Comparison of ENCODE assay signal across 9 cellular contexts in genomic region chr18:13558132-13558531, GRCh38.
DNase-seq lines count a peak whose midpoint lies in the region; TF ChIP-seq lines count a peak whose summit lies in the region.
"Had no signal": no experiment of that assay in that cellular context is flagged by ENCODE, and none has a peak within 500 bp of the region (broad histone marks: within the 10 kb centered on the region; RNA-seq: fewer than 3 reads in every experiment).

No MANE protein-coding gene starts in this region.

- H3K4me3 Mint-ChIP-seq in neural crest cell: no peak overlapping the region
- H3K4me3 Mint-ChIP-seq: CD8-positive, alpha-beta memory T cell had no signal

- H3K4me1 Mint-ChIP-seq in neural crest cell: no peaks in the 10 kb centered on the region

- no peak overlapping the region for H3K27ac Mint-ChIP-seq in neural crest cell (ENCODE audit: unreplicated experiment)

- CTCF ChIA-PET in HEK293T (lab: Yijun Ruan, JAX): interaction anchor here (0.5 to 1.4 kb wide), 6 partner anchors 9 to 437 kb away, joined by 3 to 5 read pairs (median 3); no protein-coding TSS in a partner anchor

- POLR2A ChIA-PET in HEK293T (lab: Yijun Ruan, JAX): interaction anchor here (0.7 kb wide), 1 partner anchor 99 kb away, joined by 3 read pairs; no protein-coding TSS in a partner anchor

- no peaks in the 10 kb centered on the region for H3K9me3 Mint-ChIP-seq in neural crest cell
- H3K9me3 Mint-ChIP-seq: CD8-positive, alpha-beta memory T cell had no signal

- H3K27me3 Mint-ChIP-seq in neural crest cell (ENCODE audit: low read depth): peaks cover 23% of the 10 kb centered on the region
- H3K27me3 Mint-ChIP-seq: CD8-positive, alpha-beta memory T cell had no signal

- DNase-seq in NCI-H146 (lab: John Stamatoyannopoulos, UW) (peak; percentile 48), NCI-H146 treated with DMSO at 0.1 percent for 48 hours (lab: John Stamatoyannopoulos, UW; ENCODE audit: unreplicated experiment) (no peak), HEK293T (ENCODE audit: extremely low spot score) (peak; percentile 54), NCI-H1092 treated with DMSO at 0.1 percent for 48 hours (lab: John Stamatoyannopoulos, UW) (peak; percentile 33), fibroblast of peridontal ligament (ENCODE audit: extremely low read depth) (peak; percentile 5), neural crest cell (ENCODE audit: low read depth, low spot score) (peak; percentile 31)
- DNase-seq in activated CD4-positive, alpha-beta T cell treated with anti-CD3 and anti-CD28 coated beads, Interleukin-2, amount 50 U/mL, for 1 hour: peak; percentile 19
- DNase-seq in effector CD4-positive, alpha-beta T cell: no peak

- peak; percentile 68 for TF ChIP-seq CTCF in neural crest cell (conservative IDR thresholded peaks at IDR 0.05)

- H3K36me3 Mint-ChIP-seq in neural crest cell (ENCODE audit: low read depth): no peaks in the 10 kb centered on the region
- H3K36me3 Mint-ChIP-seq: CD8-positive, alpha-beta memory T cell had no signal

TF ChIP-seq in HEK293T, 16 proteins besides CTCF, POLR2A, EP300 and RAD21:
- no peak for TF ChIP-seq L3MBTL2 (conservative IDR thresholded peaks at IDR 0.05)
- no peak for TF ChIP-seq SUZ12 (IDR thresholded peaks at IDR 0.05)
- no peak for TF ChIP-seq TARDBP (IDR thresholded peaks at IDR 0.05)
- no peak for TF ChIP-seq FOXM1 (IDR thresholded peaks at IDR 0.05; ENCODE audit: borderline replicate concordance)
- TF ChIP-seq CTBP1 (IDR thresholded peaks at IDR 0.05; ENCODE audit: borderline replicate concordance): no peak
- no peak for TF ChIP-seq NFRKB (IDR thresholded peaks at IDR 0.05)

Comparison
In these comparisons a context has a peak if more than half of its experiments do, and no peak if none do; other contexts are left out.
1. DNase-seq: peak in NCI-H146 (single experiment), HEK293T (single experiment), NCI-H1092 treated with DMSO at 0.1 percent for 48 hours (single experiment), activated CD4-positive, alpha-beta T cell treated with anti-CD3 and anti-CD28 coated beads, Interleukin-2, amount 50 U/mL, for 1 hour (single experiment), fibroblast of peridontal ligament (single experiment) and neural crest cell (single experiment); none in NCI-H146 treated with DMSO at 0.1 percent for 48 hours (single experiment) and effector CD4-positive, alpha-beta T cell (single experiment).